In the genomic region with DNA sequence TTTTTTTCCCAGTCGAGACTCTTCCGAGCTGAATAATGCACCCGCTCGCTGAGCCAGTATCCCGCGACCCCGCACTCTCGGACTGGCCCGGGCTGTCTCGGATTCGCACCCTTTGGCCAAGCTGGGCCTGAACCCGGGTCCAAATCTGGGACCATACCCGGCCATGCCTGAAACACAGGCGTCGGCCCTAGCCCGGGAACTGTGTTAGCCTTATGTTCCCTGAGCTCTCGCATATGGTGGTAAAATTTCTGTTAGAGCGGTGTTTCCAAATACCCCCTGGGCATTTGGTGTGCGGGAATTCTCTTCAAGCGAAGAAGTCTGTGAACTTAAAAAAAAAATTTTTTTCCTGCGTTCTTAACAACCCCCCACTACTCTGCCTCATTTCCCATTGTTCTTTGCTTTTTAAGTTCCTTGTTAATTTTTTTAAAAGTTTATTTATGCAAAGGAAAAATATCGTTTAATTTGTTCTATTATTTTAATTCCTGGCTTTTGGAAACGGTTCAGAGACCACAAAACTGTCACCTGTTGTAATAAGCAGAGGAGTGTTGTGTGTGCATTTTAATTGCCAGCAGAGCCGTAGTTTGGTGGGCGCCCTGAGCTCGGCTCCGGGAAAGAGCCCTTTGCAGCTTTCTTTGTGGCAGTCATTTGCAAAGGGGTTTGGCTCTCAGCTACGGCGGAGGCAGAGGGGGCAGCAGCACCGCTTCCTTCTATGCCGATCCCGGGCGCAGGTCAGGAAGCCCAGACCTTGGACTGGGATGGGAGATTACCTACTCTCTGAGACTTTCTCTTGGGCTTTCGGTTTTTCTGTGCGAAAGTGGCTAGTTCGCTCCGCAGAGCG, we compare ENCODE assay signal across 9 cellular contexts. TPM values are rescaled to one million over a fixed set of nuclear protein-coding genes. Genes with fewer than 3 reads are reported as not detected.
DNase-seq lines count a peak whose midpoint lies in the region; ATAC-seq, FAIRE-seq and TF ChIP-seq lines count a peak whose summit lies in the region.
"Had no signal": no experiment of that assay in that cellular context is flagged by ENCODE, and none has a peak within 500 bp of the region (broad histone marks: within the 10 kb centered on the region; RNA-seq: fewer than 3 reads in every experiment).

No MANE protein-coding gene starts in this region.

- H3K27me3 ChIP-seq in smooth muscle cell (ENCODE audit: low read depth) = peaks cover 82% of the 10 kb centered on the region

- TF ChIP-seq CTCF in smooth muscle cell (IDR thresholded peaks at IDR 0.05; ENCODE audit: borderline replicate concordance, insufficient read depth, poor library complexity, severe bottlenecking) = no peak

- peak overlapping the region; percentile 43 for H3K4me3 Mint-ChIP-seq in activated CD4-positive, alpha-beta T cell treated with anti-CD3 and anti-CD28 coated beads, Interleukin-2, amount 10 ng/mL, durations not matched to agents 24 days and 14 days

- TF ChIP-seq POLR2A in H54 (IDR thresholded peaks at IDR 0.05; ENCODE audit: low read depth, low read length) = no peak

- no peak overlapping the region for H2AFZ ChIP-seq in smooth muscle cell (ENCODE audit: low read depth)

- no peaks in the 10 kb centered on the region for H3K9me3 ChIP-seq in smooth muscle cell (replicated peaks; ENCODE audit: low read depth)

- no peak overlapping the region for H3K27ac ChIP-seq in smooth muscle cell (ENCODE audit: low read depth)

- no peak for FAIRE-seq in H54 (lab: Jason Lieb, UNC)
- FAIRE-seq: A204.1 had no signal

- no peak overlapping the region for H3K9ac ChIP-seq in smooth muscle cell (ENCODE audit: low read depth)

- peak overlapping the region; percentile 26 for H3K27ac Mint-ChIP-seq in activated CD4-positive, alpha-beta T cell treated with anti-CD3 and anti-CD28 coated beads, Interleukin-2, amount 10 ng/mL, durations not matched to agents 24 days and 14 days

- DNase-seq in NCI-H748 (lab: John Stamatoyannopoulos, UW; ENCODE audit: unreplicated experiment) (peak; percentile 49), NCI-H748 treated with DMSO at 0.1 percent for 48 hours (lab: John Stamatoyannopoulos, UW) (no peak), head of caudate nucleus (peak in 27 of 42 donors; percentile 11 to 72 (median 43)), smooth muscle cell (lab: John Stamatoyannopoulos, UW; ENCODE audit: unreplicated experiment) (no peak), putamen (ENCODE audit: low spot score) (no peak), H54 (ENCODE audit: insufficient read length, low spot score) (no peak)
- DNase-seq in activated CD4-positive, alpha-beta T cell treated with anti-CD3 and anti-CD28 coated beads, Interleukin-2, amount 10 ng/mL, durations not matched to agents 24 days and 14 days = peak; percentile 74

- no peaks in the 10 kb centered on the region for H3F3A ChIP-seq in smooth muscle cell (ENCODE audit: low read depth)

- peaks cover 6% of the 10 kb centered on the region for H4K20me1 ChIP-seq in smooth muscle cell (ENCODE audit: low read depth)

- peaks cover 15% of the 10 kb centered on the region for H3K4me1 ChIP-seq in smooth muscle cell (ENCODE audit: low read depth)

- H3K4me2 ChIP-seq in smooth muscle cell = peak overlapping the region; percentile 60

- no peaks in the 10 kb centered on the region for H3K36me3 Mint-ChIP-seq in activated CD4-positive, alpha-beta T cell treated with anti-CD3 and anti-CD28 coated beads, Interleukin-2, amount 10 ng/mL, durations not matched to agents 24 days and 14 days (ENCODE audit: low read depth)

- intact Hi-C loops in activated CD4-positive, alpha-beta T cell treated with anti-CD3 and anti-CD28 coated beads, Interleukin-2, amount 10 ng/mL, durations not matched to agents 24 days and 14 days (cut with micrococcal nuclease) = loop anchor here (1.0 kb wide), 1 partner anchor 9 kb away; no protein-coding TSS in a partner anchor
- intact Hi-C loops in head of caudate nucleus (cut with DNase I) = loop anchor here (5.0 to 10.0 kb wide), 3 partner anchors 94 to 244 kb away; no protein-coding TSS in a partner anchor

- H3K79me2 ChIP-seq in smooth muscle cell (ENCODE audit: low read depth) = no peaks in the 10 kb centered on the region

- H3K27me3 Mint-ChIP-seq in activated CD4-positive, alpha-beta T cell treated with anti-CD3 and anti-CD28 coated beads, Interleukin-2, amount 10 ng/mL, durations not matched to agents 24 days and 14 days = peaks cover 31% of the 10 kb centered on the region

- WGBS in smooth muscle cell (ENCODE audit: low lambda C conversion rate) = 4% methylated on average over 38 of the region's 38 CpGs

- peaks cover 22% of the 10 kb centered on the region for H3K4me1 Mint-ChIP-seq in activated CD4-positive, alpha-beta T cell treated with anti-CD3 and anti-CD28 coated beads, Interleukin-2, amount 10 ng/mL, durations not matched to agents 24 days and 14 days

- ATAC-seq in GM19395 (IDR thresholded peaks at IDR 0.05; ENCODE audit: unreplicated experiment) = no peak

- H3K9me3 Mint-ChIP-seq in activated CD4-positive, alpha-beta T cell treated with anti-CD3 and anti-CD28 coated beads, Interleukin-2, amount 10 ng/mL, durations not matched to agents 24 days and 14 days = no peaks in the 10 kb centered on the region

- peak overlapping the region; percentile 8 for H3K4me3 ChIP-seq in smooth muscle cell

- no peaks in the 10 kb centered on the region for H3K36me3 ChIP-seq in smooth muscle cell (ENCODE audit: low read depth)

RNA-seq across cellular contexts. Expression of gene RNF220, which starts 3.3 kb away (rescaled TPM):
- total RNA-seq in activated CD4-positive, alpha-beta T cell treated with anti-CD3 and anti-CD28 coated beads, Interleukin-2, amount 10 ng/mL, durations not matched to agents 24 days and 14 days = 101 and 102 TPM in 2 replicates
- 37.8 and 65.8 TPM in 2 replicates for total RNA-seq in smooth muscle cell
- polyA plus RNA-seq in smooth muscle cell = 71.1 and 82.4 TPM in 2 replicates

RNA-seq across cellular contexts. Expression of gene ERI3, which starts 53.3 kb away (rescaled TPM):
- total RNA-seq in activated CD4-positive, alpha-beta T cell treated with anti-CD3 and anti-CD28 coated beads, Interleukin-2, amount 10 ng/mL, durations not matched to agents 24 days and 14 days = 50.2 and 53.2 TPM in 2 replicates
- 55.4 and 91.2 TPM in 2 replicates for total RNA-seq in smooth muscle cell
- polyA plus RNA-seq in smooth muscle cell = 98.2 and 112 TPM in 2 replicates

Comparison
In these comparisons a context has a peak if more than half of its experiments do, and no peak if none do; other contexts are left out.
1. DNase-seq: peak in NCI-H748 (single experiment), activated CD4-positive, alpha-beta T cell treated with anti-CD3 and anti-CD28 coated beads, Interleukin-2, amount 10 ng/mL, durations not matched to agents 24 days and 14 days (single experiment) and head of caudate nucleus (27 of 42); none in NCI-H748 treated with DMSO at 0.1 percent for 48 hours (single experiment), smooth muscle cell (single experiment), putamen (single experiment) and H54 (single experiment).